ENCODE assay signal across 1 cellular context in the genomic region with DNA sequence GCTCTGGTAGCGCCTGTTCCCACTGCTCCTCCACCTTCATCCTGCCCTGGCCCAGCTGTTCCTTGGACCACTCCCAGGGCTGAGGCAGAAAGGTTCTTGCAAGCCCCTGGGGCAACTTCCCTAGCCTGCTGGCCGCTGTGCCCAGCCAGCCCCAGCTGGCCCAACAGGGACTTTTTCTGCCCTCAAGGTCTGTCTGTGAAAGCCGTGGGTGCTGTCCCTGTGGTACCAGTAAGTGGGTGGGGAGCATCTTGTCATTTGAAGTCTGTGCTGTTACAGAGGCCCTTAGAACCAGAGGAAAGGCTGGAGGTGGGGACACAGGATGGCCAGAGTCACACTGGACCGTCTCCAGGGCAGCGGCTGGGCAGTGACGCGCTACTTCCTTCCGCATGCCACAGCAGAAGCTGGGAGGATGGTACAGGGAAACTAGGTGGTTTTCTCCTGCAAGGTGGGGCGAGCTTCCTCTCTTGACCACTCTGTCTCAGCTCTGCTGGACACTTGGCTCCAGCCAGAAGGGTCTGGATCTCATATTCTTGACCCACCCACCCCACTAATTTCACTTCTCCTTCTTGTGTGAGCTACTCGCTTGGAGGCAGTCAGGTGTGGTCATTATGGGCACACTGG.
TF ChIP-seq lines count a peak whose summit lies in the region.

No MANE protein-coding gene starts in this region.

TF ChIP-seq in GM12878, 131 proteins besides CTCF, POLR2A, EP300 and RAD21 (continued from another document):
- TF ChIP-seq PRDM15 (CRISPR knock-in tag; IDR thresholded peaks at IDR 0.05): no peak
